ENCODE assay signal across 1 cellular context in the genomic region with DNA sequence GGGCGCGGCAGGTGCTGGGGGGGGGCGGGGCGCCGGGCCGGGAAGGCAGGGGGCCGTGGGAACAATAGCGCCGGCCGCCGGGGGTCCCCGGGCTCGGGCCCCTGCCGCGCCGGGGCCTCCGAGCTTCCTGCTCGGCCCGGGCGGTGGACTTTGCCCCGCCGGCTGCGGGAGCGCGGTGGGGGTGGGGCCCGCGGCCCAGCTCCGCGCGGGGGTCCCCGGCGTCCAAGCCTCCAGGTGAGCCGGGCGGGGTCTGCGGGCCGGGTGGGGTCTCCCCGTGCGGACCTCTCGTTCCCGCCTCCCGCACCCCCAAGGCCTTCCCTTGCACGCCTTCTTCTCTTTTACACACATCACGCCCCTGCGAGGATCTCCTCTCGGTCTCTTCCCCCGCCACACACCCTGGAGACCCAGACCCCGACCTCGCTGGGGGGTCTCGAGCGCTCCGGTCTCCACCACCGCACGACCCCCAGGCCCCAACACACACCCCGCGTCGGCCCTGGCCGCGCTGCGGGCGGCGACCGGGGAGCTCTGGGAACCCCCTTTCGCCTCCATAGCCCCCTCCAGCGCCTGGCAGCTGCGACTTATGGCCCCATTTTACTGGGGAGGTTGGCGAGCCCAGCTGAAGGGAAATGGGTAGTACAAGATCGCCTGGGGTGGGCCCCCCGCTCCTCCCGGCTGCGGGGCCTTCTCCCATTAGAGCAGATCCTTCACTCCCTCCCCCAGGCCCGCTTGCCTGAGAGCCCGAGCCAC.
A peak's percentile ranks its signal among the peaks of the same experiment; 100 is the strongest.
TF ChIP-seq lines count a peak whose summit lies in the region.

No MANE protein-coding gene starts in this region.

TF ChIP-seq in K562, 482 proteins besides CTCF, POLR2A, EP300 and RAD21:
- TF ChIP-seq BCL6 (CRISPR knock-in tag; IDR thresholded peaks at IDR 0.05) (no peak), ZBTB7A (IDR thresholded peaks at IDR 0.05; ENCODE audit: borderline replicate concordance, control insufficient read depth, low read depth, low read length) (peak; percentile 28; the same call in 1 of the 2 replicates), IFI16 (CRISPR knock-in tag; IDR thresholded peaks at IDR 0.05) (no peak)
- TF ChIP-seq, protein P1, sequence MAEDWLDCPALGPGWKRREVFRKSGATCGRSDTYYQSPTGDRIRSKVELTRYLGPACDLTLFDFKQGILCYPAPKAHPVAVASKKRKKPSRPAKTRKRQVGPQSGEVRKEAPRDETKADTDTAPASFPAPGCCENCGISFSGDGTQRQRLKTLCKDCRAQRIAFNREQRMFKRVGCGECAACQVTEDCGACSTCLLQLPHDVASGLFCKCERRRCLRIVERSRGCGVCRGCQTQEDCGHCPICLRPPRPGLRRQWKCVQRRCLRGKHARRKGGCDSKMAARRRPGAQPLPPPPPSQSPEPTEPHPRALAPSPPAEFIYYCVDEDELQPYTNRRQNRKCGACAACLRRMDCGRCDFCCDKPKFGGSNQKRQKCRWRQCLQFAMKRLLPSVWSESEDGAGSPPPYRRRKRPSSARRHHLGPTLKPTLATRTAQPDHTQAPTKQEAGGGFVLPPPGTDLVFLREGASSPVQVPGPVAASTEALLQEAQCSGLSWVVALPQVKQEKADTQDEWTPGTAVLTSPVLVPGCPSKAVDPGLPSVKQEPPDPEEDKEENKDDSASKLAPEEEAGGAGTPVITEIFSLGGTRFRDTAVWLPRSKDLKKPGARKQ (CRISPR knock-in tag; IDR thresholded peaks at IDR 0.05): no peak
- TF ChIP-seq, protein P2, sequence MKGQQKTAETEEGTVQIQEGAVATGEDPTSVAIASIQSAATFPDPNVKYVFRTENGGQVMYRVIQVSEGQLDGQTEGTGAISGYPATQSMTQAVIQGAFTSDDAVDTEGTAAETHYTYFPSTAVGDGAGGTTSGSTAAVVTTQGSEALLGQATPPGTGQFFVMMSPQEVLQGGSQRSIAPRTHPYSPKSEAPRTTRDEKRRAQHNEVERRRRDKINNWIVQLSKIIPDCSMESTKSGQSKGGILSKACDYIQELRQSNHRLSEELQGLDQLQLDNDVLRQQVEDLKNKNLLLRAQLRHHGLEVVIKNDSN (CRISPR knock-in tag; IDR thresholded peaks at IDR 0.05): no peak
